In the genomic region with DNA sequence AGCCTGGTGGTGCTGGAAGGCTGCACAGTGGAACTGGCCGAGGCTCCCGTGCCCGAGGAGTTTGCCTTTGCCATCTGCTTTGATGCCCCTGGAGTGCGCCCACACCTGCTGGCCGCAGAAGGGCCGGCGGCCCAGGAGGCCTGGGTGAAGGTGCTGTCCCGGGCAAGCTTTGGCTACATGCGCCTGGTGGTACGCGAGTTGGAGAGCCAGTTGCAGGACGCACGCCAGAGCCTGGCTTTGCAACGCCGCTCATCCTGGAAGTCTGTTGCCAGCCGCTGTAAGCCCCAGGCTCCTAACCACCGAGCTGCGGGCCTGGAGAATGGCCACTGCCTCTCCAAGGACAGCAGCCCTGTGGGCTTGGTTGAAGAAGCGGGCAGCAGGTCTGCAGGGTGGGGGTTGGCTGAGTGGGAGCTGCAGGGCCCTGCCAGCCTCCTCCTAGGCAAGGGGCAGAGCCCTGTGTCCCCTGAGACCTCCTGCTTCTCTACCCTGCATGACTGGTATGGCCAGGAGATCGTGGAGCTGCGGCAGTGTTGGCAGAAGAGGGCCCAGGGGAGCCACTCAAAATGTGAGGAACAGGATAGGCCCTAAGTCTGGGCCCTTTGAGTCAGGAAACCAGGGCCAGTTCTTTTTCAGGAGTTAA, we compare ENCODE assay signal across 13 cellular contexts.
A peak's percentile ranks its signal among the peaks of the same experiment; 100 is the strongest.
DNase-seq lines count a peak whose midpoint lies in the region; ATAC-seq lines count a peak whose summit lies in the region.
"Had no signal": no experiment of that assay in that cellular context is flagged by ENCODE, and none has a peak within 500 bp of the region (broad histone marks: within the 10 kb centered on the region; RNA-seq: fewer than 3 reads in every experiment).

No MANE protein-coding gene starts in this region.

- no peaks in the 10 kb centered on the region for H3K9me3 ChIP-seq in subcutaneous abdominal adipose tissue (ENCODE audit: control insufficient read depth in 5 of 5, low read length in 5 of 5)

- H3K27ac ChIP-seq in subcutaneous abdominal adipose tissue (ENCODE audit: low read depth, low read length) = peak overlapping the region; percentile 99

- H3K4me1 ChIP-seq in subcutaneous abdominal adipose tissue (ENCODE audit: control insufficient read depth in 5 of 5, insufficient read depth in 5 of 5, low read length in 5 of 5) = peaks cover 9 to 54% (median 50%) of the 10 kb centered on the region in 5 donors

- peak overlapping the region; percentile 94 for H3K4me3 Mint-ChIP-seq in activated naive CD8-positive, alpha-beta T cell treated with anti-CD3 and anti-CD28 coated beads, Interleukin-2, amount 50 U/mL, for 24 hours
- H3K4me3 Mint-ChIP-seq in memory B cell = peak overlapping the region; percentile 29

- no peaks in the 10 kb centered on the region for H3K27me3 ChIP-seq in subcutaneous abdominal adipose tissue (ENCODE audit: control insufficient read depth in 5 of 5, insufficient read depth in 4 of 5, low read length in 5 of 5)

- no peaks in the 10 kb centered on the region for H3K9me3 Mint-ChIP-seq in activated naive CD8-positive, alpha-beta T cell treated with anti-CD3 and anti-CD28 coated beads, Interleukin-2, amount 50 U/mL, for 24 hours
- H3K9me3 Mint-ChIP-seq in memory B cell = no peaks in the 10 kb centered on the region
- H3K9me3 Mint-ChIP-seq: activated B cell treated with CpG ODN at 0.5 μM for 24 hours had no signal

- no peak for ATAC-seq in activated naive CD8-positive, alpha-beta T cell treated with anti-CD3 and anti-CD28 coated beads, Interleukin-2, amount 50 U/mL, for 24 hours
- no peak for ATAC-seq in memory B cell (ENCODE audit: low read depth)

- H3K4me3 ChIP-seq in subcutaneous abdominal adipose tissue (ENCODE audit: low read depth in 1 of 5, low read length in 5 of 5) = no peak overlapping the region

- DNase-seq in DMS153 (lab: John Stamatoyannopoulos, UW) (peak; percentile 14), DMS153 treated with DMSO at 0.1 percent for 48 hours (lab: John Stamatoyannopoulos, UW; ENCODE audit: unreplicated experiment) (no peak), memory B cell (ENCODE audit: low spot score in 2 of 2) (no peak), KG1 (lab: John Stamatoyannopoulos, UW) (no peak), DMS53 treated with DMSO at 0.1 percent for 48 hours (lab: John Stamatoyannopoulos, UW; ENCODE audit: unreplicated experiment) (no peak), nucleus accumbens (lab: John Stamatoyannopoulos, UW) (no peak)
- no peak for DNase-seq in activated naive CD8-positive, alpha-beta T cell treated with anti-CD3 and anti-CD28 coated beads, Interleukin-2, amount 50 U/mL, for 24 hours
- DNase-seq: 8988T, activated B cell treated with CpG ODN at 0.5 μM for 24 hours, hypothalamus, Kasumi-1, NCI-H2227 treated with DMSO at 0.1 percent for 48 hours had no signal

- H3K36me3 Mint-ChIP-seq in activated naive CD8-positive, alpha-beta T cell treated with anti-CD3 and anti-CD28 coated beads, Interleukin-2, amount 50 U/mL, for 24 hours (ENCODE audit: low read depth) = peaks cover 10% of the 10 kb centered on the region
- H3K36me3 Mint-ChIP-seq in memory B cell = peaks cover 6% of the 10 kb centered on the region

- H3K36me3 ChIP-seq in subcutaneous abdominal adipose tissue (ENCODE audit: control insufficient read depth in 5 of 5, insufficient read depth in 5 of 5, low read length in 5 of 5) = peaks cover 0 to 29% (median 16%) of the 10 kb centered on the region in 5 donors

- H3K4me1 Mint-ChIP-seq in activated naive CD8-positive, alpha-beta T cell treated with anti-CD3 and anti-CD28 coated beads, Interleukin-2, amount 50 U/mL, for 24 hours = peaks cover 41% of the 10 kb centered on the region
- peaks cover 20% of the 10 kb centered on the region for H3K4me1 Mint-ChIP-seq in memory B cell

- no peak overlapping the region for H3K27ac Mint-ChIP-seq in activated naive CD8-positive, alpha-beta T cell treated with anti-CD3 and anti-CD28 coated beads, Interleukin-2, amount 50 U/mL, for 24 hours
- no peak overlapping the region for H3K27ac Mint-ChIP-seq in memory B cell

- H3K27me3 Mint-ChIP-seq in activated naive CD8-positive, alpha-beta T cell treated with anti-CD3 and anti-CD28 coated beads, Interleukin-2, amount 50 U/mL, for 24 hours = no peaks in the 10 kb centered on the region
- H3K27me3 Mint-ChIP-seq in memory B cell = no peaks in the 10 kb centered on the region
- H3K27me3 Mint-ChIP-seq: activated B cell treated with CpG ODN at 0.5 μM for 24 hours had no signal

- H3K9ac ChIP-seq in subcutaneous abdominal adipose tissue (ENCODE audit: low read length in 5 of 5) = peak overlapping the region in 2 of 5 donors; percentile 93 to 97
